In genomic region chr1:150281221-150281757, GRCh38 we compare ENCODE assay signal across 9 cellular contexts. TPM values are rescaled to one million over a fixed set of nuclear protein-coding genes. Genes with fewer than 3 reads are reported as not detected.
DNase-seq lines count a peak whose midpoint lies in the region; ATAC-seq and TF ChIP-seq lines count a peak whose summit lies in the region.
"Had no signal": no experiment of that assay in that cellular context is flagged by ENCODE, and none has a peak within 500 bp of the region (broad histone marks: within the 10 kb centered on the region; RNA-seq: fewer than 3 reads in every experiment).

No MANE protein-coding gene starts in this region.

- peak; percentile 73 for TF ChIP-seq CTCF in fibroblast of villous mesenchyme (IDR thresholded peaks at IDR 0.05; ENCODE audit: insufficient read depth, low read depth, low read length)
- peak; percentile 77 for TF ChIP-seq CTCF in neural progenitor cell (IDR thresholded peaks at IDR 0.05)
- TF ChIP-seq CTCF in suprapubic skin (IDR thresholded peaks at IDR 0.05) = peak; percentile 44 to 64

- H3K36me3 Mint-ChIP-seq in CD4-positive, CD25-positive, alpha-beta regulatory T cell = peaks cover 11% of the 10 kb centered on the region
- peaks cover 26% of the 10 kb centered on the region for H3K36me3 Mint-ChIP-seq in neural progenitor cell

- H2AFZ ChIP-seq in neural progenitor cell (replicated peaks) = peak overlapping the region; percentile 35

- peaks cover 4 to 38% (median 19%) of the 10 kb centered on the region in 4 donors for H3K4me1 Mint-ChIP-seq in CD4-positive, CD25-positive, alpha-beta regulatory T cell
- H3K4me1 Mint-ChIP-seq in neural progenitor cell = peaks cover 34% of the 10 kb centered on the region

- WGBS in suprapubic skin = under 1% methylated on average over 15 of the region's 15 CpGs

- peak overlapping the region; percentile 63 for H3K27ac ChIP-seq in CD4-positive, CD25-positive, alpha-beta regulatory T cell (ENCODE audit: insufficient read depth, low read length, poor library complexity, severe bottlenecking)
- peak overlapping the region; percentile 44 for H3K27ac ChIP-seq in HUES6 (ENCODE audit: low read depth, low read length)
- H3K27ac ChIP-seq in neural progenitor cell = no peak overlapping the region
- H3K27ac ChIP-seq in suprapubic skin = peak overlapping the region; percentile 98

- peaks cover 8% of the 10 kb centered on the region for H3K79me2 ChIP-seq in neural progenitor cell (ENCODE audit: low read depth)

- H3K27me3 ChIP-seq in CD4-positive, CD25-positive, alpha-beta regulatory T cell (ENCODE audit: control insufficient read depth, insufficient read depth, low read length) = no peaks in the 10 kb centered on the region
- H3K27me3 ChIP-seq in HUES6 (ENCODE audit: control insufficient read depth, insufficient read depth, low read length) (peaks cover 17% of the 10 kb centered on the region), neural progenitor cell (peaks cover 10% of the 10 kb centered on the region), suprapubic skin (no peaks in the 10 kb centered on the region)

- peak overlapping the region; percentile 89 to 98 (median 96) for H3K27ac Mint-ChIP-seq in CD4-positive, CD25-positive, alpha-beta regulatory T cell
- H3K27ac Mint-ChIP-seq in neural progenitor cell = peak overlapping the region; percentile 12

- TF ChIP-seq EP300 in suprapubic skin (IDR thresholded peaks at IDR 0.05) = no peak

- DNase-seq in CD4-positive, CD25-positive, alpha-beta regulatory T cell = peak; percentile 46 to 74 (median 63)
- peak; percentile 39 for DNase-seq in OCI-M2 (lab: John Stamatoyannopoulos, UW; ENCODE audit: unreplicated experiment)
- DNase-seq in activated T-helper 9 cell treated with anti-CD3 and anti-CD28 coated beads, Interleukin-2, amount 50 U/mL, for 16 hours (ENCODE audit: low read depth) = peak; percentile 39
- peak; percentile 77 for DNase-seq in fibroblast of villous mesenchyme (ENCODE audit: low read depth)
- peak; percentile 88 for DNase-seq in neural progenitor cell (ENCODE audit: low spot score)
- no peak for DNase-seq in suprapubic skin (ENCODE audit: low spot score in 2 of 2)

- peak overlapping the region; percentile 84 to 93 (median 92) for H3K4me3 Mint-ChIP-seq in CD4-positive, CD25-positive, alpha-beta regulatory T cell
- peak overlapping the region; percentile 93 for H3K4me3 Mint-ChIP-seq in neural progenitor cell

- H3F3A ChIP-seq in neural progenitor cell (ENCODE audit: low read depth) = peaks cover 16% of the 10 kb centered on the region

- H3K27me3 Mint-ChIP-seq in CD4-positive, CD25-positive, alpha-beta regulatory T cell = peaks cover 7% of the 10 kb centered on the region
- H3K27me3 Mint-ChIP-seq in neural progenitor cell (ENCODE audit: insufficient read depth, low read depth) = peaks cover 10% of the 10 kb centered on the region

- TF ChIP-seq POLR2A in suprapubic skin (IDR thresholded peaks at IDR 0.05) = no peak

- H3K4me3 ChIP-seq in CD4-positive, CD25-positive, alpha-beta regulatory T cell (ENCODE audit: low read depth, low read length) = peak overlapping the region; percentile 77
- H3K4me3 ChIP-seq in HUES6 (ENCODE audit: low read depth, low read length) (peak overlapping the region; percentile 83), fibroblast of villous mesenchyme (ENCODE audit: low read depth, low read length) (peak overlapping the region; percentile 65), neural progenitor cell (peak overlapping the region; percentile 71), suprapubic skin (peak overlapping the region; percentile 48)

- no peaks in the 10 kb centered on the region for H3K9me3 ChIP-seq in CD4-positive, CD25-positive, alpha-beta regulatory T cell (ENCODE audit: control insufficient read depth in 2 of 2, low read length in 2 of 2)
- H3K9me3 ChIP-seq in HUES6 (ENCODE audit: control insufficient read depth, insufficient read depth, low read depth, low read length) (no peaks in the 10 kb centered on the region), neural progenitor cell (ENCODE audit: low read depth) (no peaks in the 10 kb centered on the region), suprapubic skin (no peaks in the 10 kb centered on the region)

- no peaks in the 10 kb centered on the region for H3K9me3 Mint-ChIP-seq in CD4-positive, CD25-positive, alpha-beta regulatory T cell
- no peaks in the 10 kb centered on the region for H3K9me3 Mint-ChIP-seq in neural progenitor cell

- H3K4me2 ChIP-seq in neural progenitor cell = peak overlapping the region; percentile 80

- peak overlapping the region; percentile 80 for H3K9ac ChIP-seq in HUES6 (ENCODE audit: low read length)
- no peak overlapping the region for H3K9ac ChIP-seq in neural progenitor cell

- H3K36me3 ChIP-seq in CD4-positive, CD25-positive, alpha-beta regulatory T cell (ENCODE audit: control insufficient read depth, insufficient read depth, low read length) = no peaks in the 10 kb centered on the region
- peaks cover 3% of the 10 kb centered on the region; the same call in 1 of the 2 replicates for H3K36me3 ChIP-seq in HUES6 (ENCODE audit: control insufficient read depth, insufficient read depth, low read length)
- H3K36me3 ChIP-seq in neural progenitor cell = no peaks in the 10 kb centered on the region
- peaks cover 15% of the 10 kb centered on the region for H3K36me3 ChIP-seq in suprapubic skin

- H4K20me1 ChIP-seq in neural progenitor cell (ENCODE audit: low read depth) = no peaks in the 10 kb centered on the region

- H3K4me1 ChIP-seq in CD4-positive, CD25-positive, alpha-beta regulatory T cell (ENCODE audit: control insufficient read depth, insufficient read depth, low read length, poor library complexity, severe bottlenecking) = peaks cover 25% of the 10 kb centered on the region
- H3K4me1 ChIP-seq in HUES6 (ENCODE audit: control insufficient read depth, insufficient read depth, low read length) = peaks cover 16% of the 10 kb centered on the region
- peaks cover 12% of the 10 kb centered on the region for H3K4me1 ChIP-seq in neural progenitor cell
- H3K4me1 ChIP-seq in suprapubic skin = peaks cover 29% of the 10 kb centered on the region

- ATAC-seq in CD4-positive, CD25-positive, alpha-beta regulatory T cell (ENCODE audit: low read depth in 2 of 2) = peak; percentile 31 to 36
- ATAC-seq in HG02678 (IDR thresholded peaks at IDR 0.05; ENCODE audit: unreplicated experiment) = no peak

RNA-seq across cellular contexts. Expression of gene CIART, which starts 1.1 kb away (rescaled TPM):
- 2.2 TPM for total RNA-seq in CD4-positive, CD25-positive, alpha-beta regulatory T cell
- 1 to 10 TPM in 2 of 4 donors, under 1 TPM in 2; 0.56 to 1.3 (median 0.91) TPM for polyA plus RNA-seq in CD4-positive, CD25-positive, alpha-beta regulatory T cell
- 6.5 and 8.1 TPM in 2 replicates for total RNA-seq in fibroblast of villous mesenchyme
- total RNA-seq in neural progenitor cell (ENCODE audit: low replicate concordance) = 22.6 and 25.3 TPM in 2 replicates
- 10 to 100 TPM; 15.8 to 37.4 (median 28.1) TPM for total RNA-seq in suprapubic skin

RNA-seq across cellular contexts. Expression of gene C1orf54, which starts 8.7 kb away (rescaled TPM):
- total RNA-seq in CD4-positive, CD25-positive, alpha-beta regulatory T cell = 4.6 TPM
- polyA plus RNA-seq in CD4-positive, CD25-positive, alpha-beta regulatory T cell = 1 to 10 TPM; 2.0 to 6.4 (median 3.5) TPM
- 7.3 and 13.5 TPM in 2 replicates for total RNA-seq in fibroblast of villous mesenchyme
- 19.7 and 26.7 TPM in 2 replicates for total RNA-seq in neural progenitor cell (ENCODE audit: low replicate concordance)
- 10 to 100 TPM in 1 of 4 donors, 1 to 10 TPM in 2, under 1 TPM in 1; 0.96 to 16.0 (median 1.5) TPM for total RNA-seq in suprapubic skin

RNA-seq across cellular contexts. Expression of gene MRPS21, which starts 12.4 kb away (rescaled TPM):
- 45.3 TPM for total RNA-seq in CD4-positive, CD25-positive, alpha-beta regulatory T cell
- 10 to 100 TPM; 76.9 to 89.4 (median 86.1) TPM for polyA plus RNA-seq in CD4-positive, CD25-positive, alpha-beta regulatory T cell
- total RNA-seq in fibroblast of villous mesenchyme (28.7 and 30.7 TPM in 2 replicates), neural progenitor cell (ENCODE audit: low replicate concordance) (53.1 and 75.1 TPM in 2 replicates), suprapubic skin (10 to 100 TPM; 30.6 to 44.1 (median 38.2) TPM)

RNA-seq across cellular contexts. Expression of gene APH1A, which starts 12.5 kb away (rescaled TPM):
- 119 TPM for total RNA-seq in CD4-positive, CD25-positive, alpha-beta regulatory T cell
- polyA plus RNA-seq in CD4-positive, CD25-positive, alpha-beta regulatory T cell = 10 to 100 TPM; 74.0 to 85.0 (median 76.9) TPM
- 84.4 and 103 TPM in 2 replicates for total RNA-seq in fibroblast of villous mesenchyme
- total RNA-seq in neural progenitor cell (ENCODE audit: low replicate concordance) = 63.0 and 118 TPM in 2 replicates
- 100 to 1,000 TPM in 3 of 4 donors, 10 to 100 TPM in 1; 92.5 to 141 (median 125) TPM for total RNA-seq in suprapubic skin

RNA-seq across cellular contexts. Expression of gene CA14, which starts 23.7 kb away (rescaled TPM):
- not detected for total RNA-seq in CD4-positive, CD25-positive, alpha-beta regulatory T cell
- under 1 TPM; 0.68 to 0.97 (median 0.71) TPM for polyA plus RNA-seq in CD4-positive, CD25-positive, alpha-beta regulatory T cell
- total RNA-seq in fibroblast of villous mesenchyme (not detected in 2 replicates), neural progenitor cell (ENCODE audit: low replicate concordance) (56.4 and 64.4 TPM in 2 replicates), suprapubic skin (1 to 10 TPM in 2 of 4 donors, under 1 TPM in 2; 0.64 to 2.8 (median 1.1) TPM)
- total RNA-seq: T-helper 1 cell treated with Interleukin-12 subunit alpha and Interleukin-12 subunit beta and Interleukin-4 antibody, amounts not matched to agents 30 ng/mL and 1 ng/mL, for 36 hours had no signal

Comparison
In these comparisons a context has a peak if more than half of its experiments do, and no peak if none do; other contexts are left out.
1. DNase-seq: peak in CD4-positive, CD25-positive, alpha-beta regulatory T cell (3 of 3), OCI-M2 (single experiment), activated T-helper 9 cell treated with anti-CD3 and anti-CD28 coated beads, Interleukin-2, amount 50 U/mL, for 16 hours (single experiment), fibroblast of villous mesenchyme (single experiment) and neural progenitor cell (single experiment); none in suprapubic skin (0 of 2).
2. Peak in every context shown above with its lines, with median percentiles within 50 percentile points of each other: H3K4me3 ChIP-seq and CTCF ChIP-seq.